Comparison of ENCODE assay signal across 28 cellular contexts in the genomic region with DNA sequence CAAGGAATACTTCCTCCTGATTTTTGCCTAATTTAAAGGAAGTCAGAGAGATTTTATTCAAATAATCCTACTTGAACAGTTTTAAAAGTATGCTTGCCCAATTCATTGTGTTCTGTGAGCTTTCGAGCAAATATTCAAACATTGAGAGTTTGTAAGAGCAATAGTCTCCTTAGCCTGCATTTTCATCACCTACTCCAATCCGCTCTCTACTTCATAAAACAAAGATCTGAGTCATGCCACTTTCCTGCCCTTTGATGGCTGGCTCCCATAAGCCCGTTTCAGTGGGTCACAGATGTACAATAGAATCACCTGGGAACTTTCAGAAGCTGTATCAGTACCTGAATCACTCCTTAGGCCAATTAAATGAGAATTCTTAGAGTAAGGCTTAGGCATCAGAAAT.
"Had no signal": no experiment of that assay in that cellular context is flagged by ENCODE, and none has a peak within 500 bp of the region (broad histone marks: within the 10 kb centered on the region; RNA-seq: fewer than 3 reads in every experiment).

No MANE protein-coding gene starts in this region.

- H3K9me3 Mint-ChIP-seq: activated CD8-positive, alpha-beta T cell treated with anti-CD3 and anti-CD28 coated beads for 36 hours; activated naive CD8-positive, alpha-beta T cell treated with anti-CD3 and anti-CD28 coated beads, Interleukin-2, amount 10 ng/mL, durations not matched to agents 7 days and 5 days; activated T-cell treated with anti-CD3 and anti-CD28 coated beads, Interleukin-2, amount 50 U/mL, for 72 hours; activated T-helper 2 cell treated with anti-CD3 and anti-CD28 coated beads, Interferon-gamma antibody, Interleukin-2, Interleukin-4, amounts not matched to agents 10 μg/mL and 5 μg/mL and 100 μg/mL, durations not matched to agents 14 hours and 24 hours and 36 hours; central memory CD8-positive, alpha-beta T cell had no signal

- H3K4me1 ChIP-seq: Peyer's patch had no signal

- H3K4me1 Mint-ChIP-seq: activated naive CD8-positive, alpha-beta T cell treated with anti-CD3 and anti-CD28 coated beads, Interleukin-2, amount 10 ng/mL, durations not matched to agents 7 days and 5 days; central memory CD8-positive, alpha-beta T cell had no signal

- H3K27ac Mint-ChIP-seq: activated CD8-positive, alpha-beta T cell treated with anti-CD3 and anti-CD28 coated beads for 36 hours; activated naive CD8-positive, alpha-beta T cell treated with anti-CD3 and anti-CD28 coated beads, Interleukin-2, amount 10 ng/mL, durations not matched to agents 7 days and 5 days; activated T-cell treated with anti-CD3 and anti-CD28 coated beads, Interleukin-2, amount 50 U/mL, for 72 hours; activated T-helper 2 cell treated with anti-CD3 and anti-CD28 coated beads, Interferon-gamma antibody, Interleukin-2, Interleukin-4, amounts not matched to agents 10 μg/mL and 5 μg/mL and 100 μg/mL, durations not matched to agents 14 hours and 24 hours and 36 hours had no signal

- H3K4me3 ChIP-seq: Peyer's patch, SJCRH30 had no signal

- H3K36me3 ChIP-seq: Peyer's patch, SJCRH30 had no signal

- H3K9me3 ChIP-seq: Peyer's patch, SK-N-SH had no signal

- DNase-seq: activated CD4-positive, alpha-beta T cell treated with anti-CD3 and anti-CD28 coated beads, Interleukin-2, amount 50 U/mL, for 1 hour; activated CD4-positive, CD25-positive, alpha-beta regulatory T cell; activated CD8-positive, alpha-beta memory T cell treated with anti-CD3 and anti-CD28 coated beads, Interleukin-2, amount 50 U/mL, for 4 hours; activated CD8-positive, alpha-beta T cell treated with anti-CD3 and anti-CD28 coated beads for 36 hours; activated gamma-delta T cell treated with Interleukin-2 at 50 U/mL for 16 hours; activated naive CD4-positive, alpha-beta T cell treated with anti-CD3 and anti-CD28 coated beads, Interleukin-2, amount 50 U/mL, for 16 hours; activated naive CD8-positive, alpha-beta T cell treated with anti-CD3 and anti-CD28 coated beads, Interleukin-2, amount 10 ng/mL, durations not matched to agents 7 days and 5 days; activated T-cell treated with anti-CD3 and anti-CD28 coated beads, Interleukin-2, amount 50 U/mL, for 72 hours; aorta; KBM-7; NCI-H1092; NCI-H1417 treated with DMSO at 0.1 percent for 48 hours; NCI-H1694; NCI-H2029 treated with DMSO at 0.1 percent for 48 hours; NCI-H345; NCI-H510A; NCI-H526 treated with DMSO at 0.1 percent for 48 hours; NK-92 treated with Interleukin-12 subunit alpha and Interleukin-12 subunit beta, amount 100 ng/mL, for 24 hours; OCI-M1; Peyer's patch; Right ventricle myocardium superior; SJCRH30; SK-N-SH; T-helper 1 cell had no signal

- H3K27ac ChIP-seq: Peyer's patch, RWPE1, SJCRH30, VCaP had no signal

- H3K9ac ChIP-seq: SK-N-SH had no signal

- H3K36me3 Mint-ChIP-seq: activated naive CD8-positive, alpha-beta T cell treated with anti-CD3 and anti-CD28 coated beads, Interleukin-2, amount 10 ng/mL, durations not matched to agents 7 days and 5 days had no signal

- H3K4me3 Mint-ChIP-seq: activated CD8-positive, alpha-beta T cell treated with anti-CD3 and anti-CD28 coated beads for 36 hours; activated naive CD8-positive, alpha-beta T cell treated with anti-CD3 and anti-CD28 coated beads, Interleukin-2, amount 10 ng/mL, durations not matched to agents 7 days and 5 days; activated T-cell treated with anti-CD3 and anti-CD28 coated beads, Interleukin-2, amount 50 U/mL, for 72 hours; central memory CD8-positive, alpha-beta T cell had no signal

- H3K27me3 ChIP-seq: Peyer's patch, SJCRH30 had no signal

- ATAC-seq: activated CD8-positive, alpha-beta T cell treated with anti-CD3 and anti-CD28 coated beads for 36 hours; activated T-cell treated with anti-CD3 and anti-CD28 coated beads, Interleukin-2, amount 50 U/mL, for 72 hours had no signal

- H3K4me2 ChIP-seq: SK-N-SH had no signal
